23 cellular contexts compared by ENCODE assay signal in the genomic region with DNA sequence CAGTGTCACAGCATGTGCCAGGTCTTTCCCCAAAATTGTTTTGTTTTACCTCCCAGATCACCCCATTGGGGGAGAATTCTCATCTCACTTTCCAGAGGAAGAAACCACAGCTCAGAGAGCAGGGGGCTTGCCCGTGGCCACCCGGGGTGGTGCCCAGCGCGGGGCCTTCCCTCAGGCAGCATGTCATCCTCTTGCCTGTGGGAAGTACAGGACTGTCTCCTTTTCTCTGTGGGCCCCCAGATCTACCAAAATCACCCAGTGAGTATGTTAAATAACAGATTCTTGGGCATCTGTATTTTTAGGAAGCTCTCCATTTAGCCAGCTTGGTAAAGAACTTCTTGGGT. TPM values are rescaled to one million over a fixed set of nuclear protein-coding genes. Genes with fewer than 3 reads are reported as not detected.
DNase-seq lines count a peak whose midpoint lies in the region; ATAC-seq, FAIRE-seq and TF ChIP-seq lines count a peak whose summit lies in the region.
"Had no signal": no experiment of that assay in that cellular context is flagged by ENCODE, and none has a peak within 500 bp of the region (broad histone marks: within the 10 kb centered on the region; RNA-seq: fewer than 3 reads in every experiment).

No MANE protein-coding gene starts in this region.

- peak overlapping the region in 4 of 5 donors; percentile 7 to 61 (median 50) for H3K9ac ChIP-seq in subcutaneous abdominal adipose tissue (ENCODE audit: low read length in 5 of 5)

- no peak overlapping the region for H3K4me3 ChIP-seq in dorsolateral prefrontal cortex
- no peak overlapping the region for H3K4me3 ChIP-seq in lower lobe of right lung
- no peak overlapping the region for H3K4me3 ChIP-seq in subcutaneous abdominal adipose tissue (ENCODE audit: low read depth in 1 of 5, low read length in 5 of 5)
- H3K4me3 ChIP-seq: GM12878, upper lobe of right lung had no signal

- ATAC-seq in lower lobe of right lung = no peak
- ATAC-seq in GM19328 (IDR thresholded peaks at IDR 0.05; ENCODE audit: unreplicated experiment) = no peak
- no peak for ATAC-seq in HG03571 (IDR thresholded peaks at IDR 0.05; ENCODE audit: unreplicated experiment)
- ATAC-seq: activated CD4-positive, alpha-beta T cell treated with anti-CD3 and anti-CD28 coated beads for 36 hours; GM12878; HCT116; Panc1; SK-N-SH treated with all-trans-retinoic acid at 6 μM for 48 hours; stimulated activated effector memory CD8-positive, alpha-beta T cell treated with anti-CD3 and anti-CD28 coated beads, Interleukin-12 subunit alpha, Interleukin-12 subunit beta, amount 100 ng/mL, for 72 hours had no signal

- DNase-seq in GM10266 (ENCODE audit: extremely low spot score) (peak; percentile 6), dorsolateral prefrontal cortex (no peak), lower lobe of right lung (no peak), GM12892 (ENCODE audit: insufficient read length) (no peak)
- DNase-seq in activated naive CD4-positive, alpha-beta T cell treated with anti-CD3 and anti-CD28 coated beads for 36 hours = no peak
- DNase-seq: activated CD4-positive, alpha-beta T cell treated with anti-CD3 and anti-CD28 coated beads for 36 hours; dermis blood vessel endothelial cell; DMS 273 treated with DMSO at 0.1 percent for 48 hours; GF-D8; IMR-90; MM.1S; upper lobe of right lung had no signal

- CTCF ChIA-PET in activated naive CD4-positive, alpha-beta T cell treated with anti-CD3 and anti-CD28 coated beads for 36 hours (lab: Charles Lee) = interaction anchor here (1.6 to 2.3 kb wide), 3 partner anchors 11 to 171 kb away, joined by 6 to 19 read pairs (median 7); no protein-coding TSS in a partner anchor

- peaks cover 4% of the 10 kb centered on the region for H3K4me1 Mint-ChIP-seq in activated naive CD4-positive, alpha-beta T cell treated with anti-CD3 and anti-CD28 coated beads for 36 hours (ENCODE audit: low read depth)
- H3K4me1 Mint-ChIP-seq: stimulated activated effector memory CD8-positive, alpha-beta T cell treated with anti-CD3 and anti-CD28 coated beads, Interleukin-12 subunit alpha, Interleukin-12 subunit beta, amount 100 ng/mL, for 72 hours had no signal

- FAIRE-seq in GM12892 (lab: Jason Lieb, UNC) = no peak
- FAIRE-seq: GM12878 had no signal

- H3K36me3 ChIP-seq in lower lobe of right lung = no peaks in the 10 kb centered on the region
- peaks cover 0 to 4% (median 0%) of the 10 kb centered on the region in 5 donors for H3K36me3 ChIP-seq in subcutaneous abdominal adipose tissue (ENCODE audit: control insufficient read depth in 5 of 5, insufficient read depth in 5 of 5, low read length in 5 of 5)
- H3K36me3 ChIP-seq: upper lobe of right lung had no signal

- H3K27me3 Mint-ChIP-seq in activated naive CD4-positive, alpha-beta T cell treated with anti-CD3 and anti-CD28 coated beads for 36 hours (ENCODE audit: low read depth) = no peaks in the 10 kb centered on the region
- H3K27me3 Mint-ChIP-seq: activated CD4-positive, alpha-beta T cell treated with anti-CD3 and anti-CD28 coated beads for 36 hours had no signal

- intact Hi-C loops in dorsolateral prefrontal cortex (cut with DNase I) (loop anchor here in 1 of 2 donors (10.0 kb wide), 1 partner anchor 388 kb away; no protein-coding TSS in a partner anchor), lower lobe of right lung (cut with DNase I) (no loop called here)
- intact Hi-C loops in activated naive CD4-positive, alpha-beta T cell treated with anti-CD3 and anti-CD28 coated beads for 36 hours (cut with micrococcal nuclease) = no loop called here

- no peak for TF ChIP-seq POLR2A in GM12892 (IDR thresholded peaks at IDR 0.05; ENCODE audit: low read depth, low read length)

- H3K27ac ChIP-seq in dorsolateral prefrontal cortex = peak overlapping the region in 37 of 59 donors; percentile 0 to 71 (median 38)
- peak overlapping the region; percentile 27 for H3K27ac ChIP-seq in lower lobe of right lung
- H3K27ac ChIP-seq in subcutaneous abdominal adipose tissue (ENCODE audit: low read depth, low read length) = peak overlapping the region; percentile 75
- H3K27ac ChIP-seq: C4-2B, epithelial cell of prostate, upper lobe of right lung had no signal

- no peaks in the 10 kb centered on the region for H3K9me3 Mint-ChIP-seq in activated naive CD4-positive, alpha-beta T cell treated with anti-CD3 and anti-CD28 coated beads for 36 hours
- H3K9me3 Mint-ChIP-seq: stimulated activated effector memory CD8-positive, alpha-beta T cell treated with anti-CD3 and anti-CD28 coated beads, Interleukin-12 subunit alpha, Interleukin-12 subunit beta, amount 100 ng/mL, for 72 hours had no signal

- H3K27me3 ChIP-seq in dorsolateral prefrontal cortex (no peaks in the 10 kb centered on the region), lower lobe of right lung (ENCODE audit: low read depth) (no peaks in the 10 kb centered on the region), subcutaneous abdominal adipose tissue (ENCODE audit: control insufficient read depth in 5 of 5, insufficient read depth in 4 of 5, low read length in 5 of 5) (no peaks in the 10 kb centered on the region)
- H3K27me3 ChIP-seq: upper lobe of right lung had no signal

- H3K9me3 ChIP-seq in lower lobe of right lung (no peaks in the 10 kb centered on the region), subcutaneous abdominal adipose tissue (ENCODE audit: control insufficient read depth in 5 of 5, low read length in 5 of 5) (no peaks in the 10 kb centered on the region)
- H3K9me3 ChIP-seq: upper lobe of right lung had no signal

- peaks cover 4% of the 10 kb centered on the region for H3K36me3 Mint-ChIP-seq in activated naive CD4-positive, alpha-beta T cell treated with anti-CD3 and anti-CD28 coated beads for 36 hours (ENCODE audit: low read depth)
- H3K36me3 Mint-ChIP-seq: stimulated activated effector memory CD8-positive, alpha-beta T cell treated with anti-CD3 and anti-CD28 coated beads, Interleukin-12 subunit alpha, Interleukin-12 subunit beta, amount 100 ng/mL, for 72 hours had no signal

- no peak overlapping the region for H3K4me3 Mint-ChIP-seq in activated naive CD4-positive, alpha-beta T cell treated with anti-CD3 and anti-CD28 coated beads for 36 hours
- H3K4me3 Mint-ChIP-seq: activated CD4-positive, alpha-beta T cell treated with anti-CD3 and anti-CD28 coated beads for 36 hours; stimulated activated effector memory CD8-positive, alpha-beta T cell treated with anti-CD3 and anti-CD28 coated beads, Interleukin-12 subunit alpha, Interleukin-12 subunit beta, amount 100 ng/mL, for 72 hours had no signal

- peaks cover 18% of the 10 kb centered on the region for H3K4me1 ChIP-seq in lower lobe of right lung
- H3K4me1 ChIP-seq in subcutaneous abdominal adipose tissue (ENCODE audit: control insufficient read depth in 5 of 5, insufficient read depth in 5 of 5, low read length in 5 of 5) = peaks cover 18 to 40% (median 36%) of the 10 kb centered on the region in 5 donors

- TF ChIP-seq CTCF in GM10266 (IDR thresholded peaks at IDR 0.05; ENCODE audit: control insufficient read depth, insufficient read depth, low read depth, missing control alignments) = no peak
- TF ChIP-seq CTCF in dorsolateral prefrontal cortex (IDR thresholded peaks at IDR 0.05 in 54 of 56, conservative IDR thresholded peaks at IDR 0.05 in 2 of 56; ENCODE audit: low read depth in 1 of 56, partially characterized antibody in 56 of 56) = no peak
- TF ChIP-seq CTCF in lower lobe of right lung (IDR thresholded peaks at IDR 0.05) = no peak

- no peak overlapping the region for H3K27ac Mint-ChIP-seq in activated naive CD4-positive, alpha-beta T cell treated with anti-CD3 and anti-CD28 coated beads for 36 hours
- H3K27ac Mint-ChIP-seq: activated CD4-positive, alpha-beta T cell treated with anti-CD3 and anti-CD28 coated beads for 36 hours; stimulated activated effector memory CD8-positive, alpha-beta T cell treated with anti-CD3 and anti-CD28 coated beads, Interleukin-12 subunit alpha, Interleukin-12 subunit beta, amount 100 ng/mL, for 72 hours had no signal

RNA-seq across cellular contexts. Expression of a gene that starts 5.9 kb away (rescaled TPM):
- total RNA-seq in dorsolateral prefrontal cortex (10 to 100 TPM; 35.6 to 99.8 (median 63.6) TPM), lower lobe of right lung (2.0 TPM)
- 1 to 10 TPM; 4.5 to 6.8 TPM for total RNA-seq in activated naive CD4-positive, alpha-beta T cell treated with anti-CD3 and anti-CD28 coated beads for 36 hours
- 2.1 TPM for polyA plus RNA-seq in GM12892 (2012; ENCODE audit: missing spikeins)

RNA-seq across cellular contexts. Expression of a gene that starts 35.5 kb away (rescaled TPM):
- total RNA-seq in dorsolateral prefrontal cortex = 10 to 100 TPM; 54.1 to 89.6 (median 72.8) TPM
- total RNA-seq in lower lobe of right lung = 82.7 TPM
- total RNA-seq in activated naive CD4-positive, alpha-beta T cell treated with anti-CD3 and anti-CD28 coated beads for 36 hours = 100 to 1,000 TPM; 126 to 132 TPM
- 65.7 TPM for polyA plus RNA-seq in GM12892 (2012; ENCODE audit: missing spikeins)

RNA-seq across cellular contexts. Expression of a gene that starts 38.2 kb away (rescaled TPM):
- 10 to 100 TPM in 1 of 120 experiments, 1 to 10 TPM in 119; 1.3 to 14.5 (median 3.0) TPM for total RNA-seq in dorsolateral prefrontal cortex
- 3.0 TPM for total RNA-seq in lower lobe of right lung
- total RNA-seq in activated naive CD4-positive, alpha-beta T cell treated with anti-CD3 and anti-CD28 coated beads for 36 hours = under 1 TPM in 1 of 2 experiments, not detected in 1; 0.10 TPM
- polyA plus RNA-seq in GM12892 (2012; ENCODE audit: missing spikeins) = 2.2 TPM

RNA-seq across cellular contexts. Expression of a gene that starts 41.2 kb away (rescaled TPM):
- total RNA-seq in dorsolateral prefrontal cortex (under 1 TPM in 43 of 120 experiments, not detected in 77; 0.10 to 0.91 (median 0.18) TPM), lower lobe of right lung (0.12 TPM)
- under 1 TPM; 0.07 to 0.41 TPM for total RNA-seq in activated naive CD4-positive, alpha-beta T cell treated with anti-CD3 and anti-CD28 coated beads for 36 hours
- 0.93 TPM for polyA plus RNA-seq in GM12892 (2012; ENCODE audit: missing spikeins)
- total RNA-seq: A673, dermis blood vessel endothelial cell, IMR-90, upper lobe of right lung had no signal
- polyA plus RNA-seq: IMR-90 had no signal

Comparison
In these comparisons a context has a peak if more than half of its experiments do, and no peak if none do; other contexts are left out.
1. RNA of a gene that starts 5.9 kb away (total RNA-seq): 35.6 to 99.8 TPM in dorsolateral prefrontal cortex; 4.5 to 6.8 TPM in activated naive CD4-positive, alpha-beta T cell treated with anti-CD3 and anti-CD28 coated beads for 36 hours and 2.0 TPM in lower lobe of right lung (single experiment); every median in the first group is over 4 times any median in the second.
2. Peak in every context shown above with its lines, with median percentiles within 50 percentile points of each other: H3K27ac ChIP-seq.